In the genomic region with DNA sequence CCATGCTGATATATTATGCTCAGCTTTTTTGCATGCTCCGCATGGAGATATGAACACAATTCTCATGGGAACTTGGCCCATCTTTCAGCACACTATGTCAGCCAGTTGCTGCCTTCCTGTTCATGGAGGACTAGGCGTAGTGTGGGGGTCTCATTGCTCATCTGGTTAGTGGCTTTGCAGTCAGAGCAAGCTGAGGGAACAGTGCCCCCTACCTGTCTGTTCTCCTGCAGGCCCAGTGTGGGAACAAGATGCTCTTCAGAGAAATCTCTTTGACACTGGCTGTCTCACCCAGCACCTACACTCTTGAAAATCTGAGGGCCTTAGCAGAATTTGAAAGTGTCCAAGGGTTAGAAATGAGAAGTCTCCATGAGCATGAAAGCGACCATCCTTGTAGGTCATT, we compare ENCODE assay signal across 10 cellular contexts. TPM values are rescaled to one million over a fixed set of nuclear protein-coding genes. Genes with fewer than 3 reads are reported as not detected.
DNase-seq lines count a peak whose midpoint lies in the region; ATAC-seq, FAIRE-seq and TF ChIP-seq lines count a peak whose summit lies in the region.
"Had no signal": no experiment of that assay in that cellular context is flagged by ENCODE, and none has a peak within 500 bp of the region (broad histone marks: within the 10 kb centered on the region; RNA-seq: fewer than 3 reads in every experiment).

No MANE protein-coding gene starts in this region.

- ATAC-seq in HG03565 (IDR thresholded peaks at IDR 0.05; ENCODE audit: unreplicated experiment): no peak
- ATAC-seq: naive thymus-derived CD4-positive, alpha-beta T cell had no signal

- no peak overlapping the region for H3K4ac ChIP-seq in H1 (replicated peaks; ENCODE audit: insufficient read length, low read depth, low read length)

- peak; percentile 84 for FAIRE-seq in H1 (lab: Jason Lieb, UNC)
- FAIRE-seq: A204.1 had no signal

- no peak overlapping the region for H2BK12ac ChIP-seq in H1 (ENCODE audit: low read depth, low read length)

- H2BK5ac ChIP-seq in H1 (ENCODE audit: low read depth, low read length): no peak overlapping the region

- intact Hi-C loops in posterior cingulate gyrus (cut with DNase I): no loop called here

- no peak for TF ChIP-seq EP300 in H1 (IDR thresholded peaks at IDR 0.05; ENCODE audit: borderline replicate concordance in 1 of 2, low read depth in 2 of 2, low read length in 2 of 2)

- DNase-seq in DMS 273 (lab: John Stamatoyannopoulos, UW; ENCODE audit: unreplicated experiment): peak; percentile 55
- no peak for DNase-seq in DMS 273 treated with DMSO at 0.1 percent for 48 hours (lab: John Stamatoyannopoulos, UW)
- DNase-seq in H7: peak; percentile 70
- peak; percentile 76 for DNase-seq in SK-MEL-5 (ENCODE audit: low read depth, low spot score)
- peak in 1 of 2 experiments; percentile 82 for DNase-seq in H1 (ENCODE audit: low read depth in 1 of 2, low spot score in 2 of 2)
- peak in 6 of 10 donors; percentile 22 to 89 (median 30) for DNase-seq in posterior cingulate gyrus
- DNase-seq in NK-92 (lab: John Stamatoyannopoulos, UW; ENCODE audit: unreplicated experiment): no peak

- no peak overlapping the region for H3K56ac ChIP-seq in H1 (replicated peaks; ENCODE audit: insufficient read length, low read depth, low read length)

- H2AK5ac ChIP-seq in H1 (ENCODE audit: low read depth, low read length): no peak overlapping the region

- CTCF ChIA-PET in H1 (lab: Charles Lee; ENCODE audit: partially characterized antibody): interaction anchor here (0.6 to 6.7 kb wide), 47 partner anchors 9 to 895 kb away, joined by 3 to 62 read pairs (median 4); no protein-coding TSS in a partner anchor

- TF ChIP-seq RAD21 in H1 (IDR thresholded peaks at IDR 0.05 in 1 of 2, conservative IDR thresholded peaks at IDR 0.05 in 1 of 2; ENCODE audit: low read depth in 2 of 2, low read length in 2 of 2): peak; percentile 92 to 95

- H4K20me1 ChIP-seq in H1 (replicated peaks in 1 of 2; ENCODE audit: control insufficient read depth in 1 of 2, insufficient read depth in 2 of 2, low read length in 2 of 2): peaks cover 0 to 2% of the 10 kb centered on the region in 2 experiments

- no peak overlapping the region for H2BK120ac ChIP-seq in H1 (replicated peaks; ENCODE audit: low read depth, low read length)

- no peak overlapping the region for H4K91ac ChIP-seq in H1 (replicated peaks; ENCODE audit: insufficient read length, low read length)

- no peak overlapping the region for H4K5ac ChIP-seq in H1 (ENCODE audit: insufficient read length, low read depth, low read length)

- H3K27ac ChIP-seq in H1 (ENCODE audit: low read depth, low read length): no peak overlapping the region

- H3K9me3 ChIP-seq in H1 (ENCODE audit: insufficient read depth in 2 of 2, low read depth in 1 of 2, low read length in 1 of 2): no peaks in the 10 kb centered on the region

- TF ChIP-seq POLR2A in H1 (IDR thresholded peaks at IDR 0.05; ENCODE audit: control extremely low read depth in 1 of 2, low read depth in 2 of 2, low read length in 2 of 2): no peak

- peaks cover 0 to 3% (median 1%) of the 10 kb centered on the region in 4 experiments; a peak in 3 of 7 replicates for H3K4me1 ChIP-seq in H1 (replicated peaks in 1 of 4; ENCODE audit: control insufficient read depth in 3 of 4, insufficient read depth in 4 of 4, low read length in 3 of 4)

- 0 out of 4 replicates have a peak, but pooled peaks cover 0 to 4% of the 10 kb centered on the region in 2 experiments for H3K79me2 ChIP-seq in H1 (ENCODE audit: control insufficient read depth in 1 of 2, insufficient read depth in 2 of 2, low read length in 2 of 2)

- H3K27me3 ChIP-seq in H7 (ENCODE audit: control insufficient read depth, insufficient read depth, low read length) (no peaks in the 10 kb centered on the region), H1 (replicated peaks in 1 of 4; ENCODE audit: control insufficient read depth in 3 of 4, extremely low read depth in 1 of 4, insufficient read depth in 3 of 4, low read length in 3 of 4) (no peaks in the 10 kb centered on the region)

- TF ChIP-seq CTCF in H1 (IDR thresholded peaks at IDR 0.05; ENCODE audit: control extremely low read depth in 1 of 3, insufficient read depth in 1 of 3, low read depth in 1 of 3, low read length in 3 of 3): peak; percentile 81 to 93 (median 84)

- H3K23ac ChIP-seq in H1 (ENCODE audit: insufficient read length): no peak overlapping the region

- H2BK15ac ChIP-seq in H1 (ENCODE audit: low read length): no peak overlapping the region

- WGBS in H1 (ENCODE audit: extremely low coverage in 1 of 2, insufficient coverage in 1 of 2, insufficient read length in 1 of 2, insufficient replicate concordance in 2 of 2, low coverage in 1 of 2, low lambda C conversion rate in 2 of 2, missing lambda C conversion rate in 1 of 2), 2 experiments: 42% methylated on average over 3 of the region's 3 CpGs; no CpG with 5 or more reads in 1 of the 2 experiments

- H2BK20ac ChIP-seq in H1 (ENCODE audit: low read length): no peak overlapping the region

- in situ Hi-C loops in SK-MEL-5 (cut with HindIII; ENCODE audit: low pct_unique_long_range_greater_than_20kb, low sequenced_read_pairs): no loop called here

- H3K36me3 ChIP-seq in H7 (replicated peaks; ENCODE audit: control insufficient read depth, insufficient read depth, low read length): no peaks in the 10 kb centered on the region
- H3K36me3 ChIP-seq in H1 (ENCODE audit: control insufficient read depth in 2 of 4, insufficient read depth in 4 of 4, low read length in 3 of 4): no peaks in the 10 kb centered on the region

- no peak overlapping the region for H4K8ac ChIP-seq in H1 (ENCODE audit: extremely low read depth, insufficient read depth, low read length)

- H3K9ac ChIP-seq in H1 (replicated peaks in 1 of 4; ENCODE audit: extremely low read depth in 1 of 4, low read depth in 3 of 4, low read length in 3 of 4): no peak overlapping the region

- H3K79me1 ChIP-seq in H1 (ENCODE audit: low read depth, low read length): peaks cover 3% of the 10 kb centered on the region

- H2AFZ ChIP-seq in H1 (ENCODE audit: low read length): no peak overlapping the region

- H3K18ac ChIP-seq in H1 (ENCODE audit: extremely low read depth, low read length): no peak overlapping the region

- H3K4me3 ChIP-seq in H7 (ENCODE audit: insufficient read depth, low read depth, low read length) (no peak overlapping the region), H1 (ENCODE audit: extremely low read depth in 1 of 4, insufficient read depth in 2 of 4, low read depth in 3 of 4, low read length in 4 of 4) (no peak overlapping the region)

- POLR2A ChIA-PET in H1 (lab: Charles Lee; ENCODE audit: partially characterized antibody): no interaction called here

- no peaks in the 10 kb centered on the region for H3K23me2 ChIP-seq in H1 (ENCODE audit: low read depth, low read length)

- H3K14ac ChIP-seq in H1 (ENCODE audit: insufficient read length): no peak overlapping the region

- no peak overlapping the region for H3K4me2 ChIP-seq in H1 (ENCODE audit: insufficient read depth in 1 of 2, low read depth in 2 of 2, low read length in 2 of 2)

TF ChIP-seq in H1, 55 proteins besides CTCF, POLR2A, EP300 and RAD21 (continues in another document):
- TF ChIP-seq RNF2 (IDR thresholded peaks at IDR 0.05; ENCODE audit: borderline replicate concordance, low read depth, low read length, missing control alignments, poor library complexity, severe bottlenecking) (no peak), SIX5 (IDR thresholded peaks at IDR 0.05; ENCODE audit: low read depth, low read length) (no peak), YY1 (IDR thresholded peaks at IDR 0.05; ENCODE audit: low read depth, low read length) (no peak), ATF3 (IDR thresholded peaks at IDR 0.05; ENCODE audit: insufficient read depth, low read depth, low read length) (no peak), TCF12 (IDR thresholded peaks at IDR 0.05; ENCODE audit: low read depth, low read length) (no peak), TAF1 (IDR thresholded peaks at IDR 0.05; ENCODE audit: low read depth, low read length) (no peak), BACH1 (IDR thresholded peaks at IDR 0.05; ENCODE audit: low read length) (no peak), SIN3A (conservative IDR thresholded peaks at IDR 0.05 in 1 of 2, IDR thresholded peaks at IDR 0.05 in 1 of 2; ENCODE audit: low read depth in 1 of 2, low read length in 2 of 2) (no peak), CBX5 (IDR thresholded peaks at IDR 0.05; ENCODE audit: low read depth, low read length) (no peak), KDM4A (IDR thresholded peaks at IDR 0.05; ENCODE audit: low read depth, low read length, severe bottlenecking) (no peak), USF2 (IDR thresholded peaks at IDR 0.05; ENCODE audit: low read length) (no peak), KDM1A (IDR thresholded peaks at IDR 0.05; ENCODE audit: borderline replicate concordance, low read length) (no peak)
- TF ChIP-seq, protein P1, sequence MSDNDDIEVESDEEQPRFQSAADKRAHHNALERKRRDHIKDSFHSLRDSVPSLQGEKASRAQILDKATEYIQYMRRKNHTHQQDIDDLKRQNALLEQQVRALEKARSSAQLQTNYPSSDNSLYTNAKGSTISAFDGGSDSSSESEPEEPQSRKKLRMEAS (IDR thresholded peaks at IDR 0.05): no peak

RNA-seq across cellular contexts. Expression of gene SPTBN1, which starts 47.1 kb away (rescaled TPM):
- 100 and 141 TPM in 2 replicates for total RNA-seq in H7 (2014; rRNA removed; shearing (Covaris generic))
- 326 and 357 TPM in 2 replicates for total RNA-seq in SK-MEL-5 (2014; rRNA removed; shearing (Covaris generic))
- polyA plus RNA-seq in SK-MEL-5 (2015; cell fraction: cytosol; rRNA removed): 127 and 181 TPM in 2 replicates
- polyA plus RNA-seq in SK-MEL-5 (2015; cell fraction: nucleus; rRNA removed): 212 and 247 TPM in 2 replicates
- total RNA-seq in H1 (2021; fragmentation: NEBNext Ultra II Directional; extraction: Animal tissue kit (Norgen Biotek cat#: 25700)): 174 and 180 TPM in 2 replicates
- polyA plus RNA-seq in H1 (2011; rRNA removed): 30.7 and 31.8 TPM in 2 replicates
- polyA plus RNA-seq in H1 (2011; cell fraction: cytosol; rRNA removed): 29.0 TPM
- polyA plus RNA-seq in H1 (2011; cell fraction: nucleus; rRNA removed): 199 TPM
- 91.4 to 111 TPM (median 106 TPM) in 4 replicates for polyA plus RNA-seq in H1 (2012, experiment 1 of 2)
- polyA plus RNA-seq in H1 (2012, experiment 2 of 2): 5.4 TPM
- polyA plus RNA-seq in H1 (2013, experiment 1 of 2): 117 TPM
- polyA plus RNA-seq in H1 (2013, experiment 2 of 2): 112 TPM
- polyA minus RNA-seq in H1 (2011; rRNA and poly(A)+ RNA removed): 102 and 138 TPM in 2 replicates
- 66.8 TPM for polyA minus RNA-seq in H1 (2011; cell fraction: cytosol; rRNA and poly(A)+ RNA removed)
- 173 TPM for polyA minus RNA-seq in H1 (2011; cell fraction: nucleus; rRNA and poly(A)+ RNA removed)

Comparison
In these comparisons a context has a peak if more than half of its experiments do, and no peak if none do; other contexts are left out.
1. DNase-seq: peak in DMS 273 (single experiment), H7 (single experiment), SK-MEL-5 (single experiment) and posterior cingulate gyrus (6 of 10); none in DMS 273 treated with DMSO at 0.1 percent for 48 hours (single experiment) and NK-92 (single experiment).